Comparison of ENCODE assay signal across 8 cellular contexts in the genomic region with DNA sequence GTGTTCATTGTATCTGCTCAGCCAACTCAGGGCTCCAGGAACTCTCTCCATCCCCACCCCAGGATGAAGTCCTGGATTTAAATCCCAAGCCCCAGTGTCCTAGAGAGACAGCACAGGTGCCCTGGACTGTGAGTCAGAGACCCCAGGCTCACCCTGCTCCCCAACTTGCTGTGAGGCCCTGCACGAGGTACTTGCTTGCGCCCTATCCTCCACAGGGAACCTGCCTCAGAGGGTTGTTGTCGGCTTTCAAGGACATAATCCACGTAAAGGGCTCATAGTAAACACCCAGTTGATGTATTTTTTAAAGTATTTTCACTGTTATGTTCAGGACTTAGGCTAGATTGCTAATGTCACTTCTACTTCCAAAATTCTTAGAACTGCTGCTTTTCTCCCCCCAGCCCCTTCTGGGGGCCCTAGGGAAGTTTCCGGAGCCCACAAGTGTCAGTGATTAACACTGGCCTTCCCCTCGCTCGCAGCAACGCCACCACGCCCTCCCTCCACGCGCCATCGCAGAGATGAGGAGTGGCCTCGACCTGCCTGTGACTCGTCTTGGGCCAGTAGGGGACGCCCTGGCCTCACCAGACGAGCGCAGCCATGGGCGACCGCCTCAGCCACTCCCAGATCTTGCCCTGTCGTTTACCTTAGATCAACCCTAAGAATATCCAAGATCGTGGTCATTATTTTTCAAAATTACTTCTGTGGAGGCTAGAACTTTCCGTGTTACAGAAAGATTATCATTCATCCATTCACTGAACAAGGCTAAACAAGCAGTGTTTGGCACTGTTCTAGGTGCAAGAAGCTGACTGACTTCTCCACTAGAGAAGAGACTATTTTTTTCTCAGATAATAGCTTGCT. TPM values are rescaled to one million over a fixed set of nuclear protein-coding genes. Genes with fewer than 3 reads are reported as not detected.
DNase-seq lines count a peak whose midpoint lies in the region; ATAC-seq, FAIRE-seq and TF ChIP-seq lines count a peak whose summit lies in the region.

No MANE protein-coding gene starts in this region.

- TF ChIP-seq CTCF in WI38 (IDR thresholded peaks at IDR 0.05; ENCODE audit: low read depth, low read length), result peak; percentile 87
- peak; percentile 94 for TF ChIP-seq CTCF in bronchial epithelial cell (IDR thresholded peaks at IDR 0.05; ENCODE audit: insufficient read depth, low read length, severe bottlenecking)

- DNase-seq in ACHN, result peak; percentile 79
- peak; percentile 40 for DNase-seq in NCI-H2107 treated with DMSO at 0.1 percent for 48 hours (lab: John Stamatoyannopoulos, UW; ENCODE audit: unreplicated experiment)
- DNase-seq in bronchial epithelial cell (ENCODE audit: low read depth), result peak; percentile 65
- DNase-seq in kidney glomerular epithelial cell (lab: John Stamatoyannopoulos, UW), result peak; percentile 67
- DNase-seq in stimulated activated CD4-positive, alpha-beta T cell treated with anti-CD3 and anti-CD28 coated beads, Interleukin-1b, Interleukin-23, amount 100 ng/mL, for 24 hours (ENCODE audit: low read depth in 4 of 4, low spot score in 1 of 4), result peak; percentile 65 to 82 (median 76)

- H3K4me3 ChIP-seq in WI38 (ENCODE audit: low read depth, low read length) (peak overlapping the region; percentile 27), bronchial epithelial cell (ENCODE audit: low read depth, low read length) (no peak overlapping the region)

- FAIRE-seq in bronchial epithelial cell (lab: Jason Lieb, UNC), result no peak

- TF ChIP-seq POLR2A in GM18526 (IDR thresholded peaks at IDR 0.05; ENCODE audit: extremely low read depth, insufficient read length), result peak; percentile 14

- peak; percentile 60 for ATAC-seq in HG03066 (IDR thresholded peaks at IDR 0.05; ENCODE audit: low read depth, unreplicated experiment)

- no peaks in the 10 kb centered on the region for H3K27me3 ChIP-seq in bronchial epithelial cell (ENCODE audit: control insufficient read depth, insufficient read depth, low read length)

- in situ Hi-C loops in ACHN (cut with HindIII; ENCODE audit: low pct_ligation_motif_present, low pct_unique_long_range_greater_than_20kb, low sequenced_read_pairs), result no loop called here

- H3K36me3 ChIP-seq in bronchial epithelial cell (ENCODE audit: control insufficient read depth, insufficient read depth, low read length), result no peaks in the 10 kb centered on the region

RNA-seq across cellular contexts. Expression of a gene that starts 6.0 kb away (rescaled TPM):
- total RNA-seq in bronchial epithelial cell, result 95.8 and 176 TPM in 2 replicates
